31 cellular contexts compared by ENCODE assay signal in the genomic region with DNA sequence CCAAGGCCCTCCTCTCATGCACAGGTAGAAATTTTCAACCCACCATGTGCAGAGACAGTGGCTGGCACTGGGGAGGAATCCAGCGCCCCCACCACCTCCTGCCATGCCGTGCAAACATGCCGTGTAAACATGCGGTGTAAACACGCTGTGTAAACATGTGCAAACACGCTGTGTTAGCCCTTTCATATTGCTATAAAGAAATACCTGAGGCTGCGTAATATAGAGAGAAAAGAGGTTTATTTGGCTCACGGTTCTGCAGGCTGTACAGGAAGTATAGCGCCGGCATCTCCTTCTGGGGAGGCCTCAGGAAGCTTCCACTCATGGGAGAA.
"Had no signal": no experiment of that assay in that cellular context is flagged by ENCODE, and none has a peak within 500 bp of the region (broad histone marks: within the 10 kb centered on the region; RNA-seq: fewer than 3 reads in every experiment).

No MANE protein-coding gene starts in this region.

- FAIRE-seq: colon had no signal

- H3K9me3 ChIP-seq: adrenal gland, body of pancreas, esophagus muscularis mucosa, gastrocnemius medialis had no signal

- H3K4me3 ChIP-seq: adrenal gland, body of pancreas, esophagus muscularis mucosa, gastrocnemius medialis had no signal

- H3K9me3 Mint-ChIP-seq: activated CD4-positive, alpha-beta memory T cell treated with anti-CD3 and anti-CD28 coated beads for 36 hours; activated naive CD4-positive, alpha-beta T cell treated with anti-CD3 and anti-CD28 coated beads, Interleukin-2, amount 50 U/mL, for 24 hours; activated naive CD8-positive, alpha-beta T cell treated with anti-CD3 and anti-CD28 coated beads for 36 hours; activated naive CD8-positive, alpha-beta T cell treated with anti-CD3 and anti-CD28 coated beads, Interleukin-2, amount 50 U/mL, for 24 hours; activated T-helper 1 cell treated with anti-CD3 and anti-CD28 coated beads, Interleukin-12 subunit alpha, Interleukin-12 subunit beta, Interleukin-2, Interleukin-4 antibody, amounts not matched to agents 30 ng/mL and 10 ng/mL and 1 ng/mL, durations not matched to agents 14 hours and 24 hours and 36 hours; activated T-helper 2 cell treated with anti-CD3 and anti-CD28 coated beads, Interferon-gamma antibody, Interleukin-2, Interleukin-4, amounts not matched to agents 10 μg/mL and 5 μg/mL and 100 μg/mL, durations not matched to agents 14 hours and 24 hours and 36 hours had no signal

- H3K4me1 ChIP-seq: adrenal gland, body of pancreas, esophagus muscularis mucosa, foreskin keratinocyte, gastrocnemius medialis had no signal

- H3K36me3 Mint-ChIP-seq: activated CD4-positive, alpha-beta memory T cell treated with anti-CD3 and anti-CD28 coated beads for 36 hours; activated CD8-positive, alpha-beta memory T cell treated with anti-CD3 and anti-CD28 coated beads, Interleukin-2, amount 10 ng/mL, durations not matched to agents 7 days and 5 days; activated naive CD4-positive, alpha-beta T cell treated with anti-CD3 and anti-CD28 coated beads, Interleukin-2, amount 50 U/mL, for 24 hours; activated naive CD8-positive, alpha-beta T cell treated with anti-CD3 and anti-CD28 coated beads for 36 hours had no signal

- ATAC-seq: activated CD4-positive, alpha-beta T cell treated with anti-CD3 and anti-CD28 coated beads for 36 hours; activated CD8-positive, alpha-beta memory T cell treated with anti-CD3 and anti-CD28 coated beads, Interleukin-2, amount 10 ng/mL, durations not matched to agents 7 days and 5 days; activated CD8-positive, alpha-beta T cell treated with anti-CD3 and anti-CD28 coated beads, Interleukin-2, amount 10 ng/mL, durations not matched to agents 7 days and 5 days; activated naive CD8-positive, alpha-beta T cell treated with anti-CD3 and anti-CD28 coated beads, Interleukin-2, amount 50 U/mL, for 24 hours; body of pancreas; effector memory CD8-positive, alpha-beta T cell; foreskin keratinocyte; gastrocnemius medialis had no signal

- H3K36me3 ChIP-seq: adrenal gland, esophagus muscularis mucosa, gastrocnemius medialis had no signal

- H3K27me3 Mint-ChIP-seq: activated CD4-positive, alpha-beta memory T cell treated with anti-CD3 and anti-CD28 coated beads for 36 hours; activated CD4-positive, alpha-beta T cell treated with anti-CD3 and anti-CD28 coated beads for 36 hours; activated CD8-positive, alpha-beta memory T cell treated with anti-CD3 and anti-CD28 coated beads, Interleukin-2, amount 10 ng/mL, durations not matched to agents 7 days and 5 days; activated naive CD4-positive, alpha-beta T cell treated with anti-CD3 and anti-CD28 coated beads, Interleukin-2, amount 50 U/mL, for 24 hours; activated naive CD8-positive, alpha-beta T cell treated with anti-CD3 and anti-CD28 coated beads for 36 hours; activated naive CD8-positive, alpha-beta T cell treated with anti-CD3 and anti-CD28 coated beads, Interleukin-2, amount 50 U/mL, for 24 hours had no signal

- H3K27ac Mint-ChIP-seq: activated CD4-positive, alpha-beta memory T cell treated with anti-CD3 and anti-CD28 coated beads for 36 hours; activated CD4-positive, alpha-beta T cell treated with anti-CD3 and anti-CD28 coated beads for 36 hours; activated CD8-positive, alpha-beta memory T cell treated with anti-CD3 and anti-CD28 coated beads, Interleukin-2, amount 10 ng/mL, durations not matched to agents 7 days and 5 days; activated CD8-positive, alpha-beta T cell treated with anti-CD3 and anti-CD28 coated beads, Interleukin-2, amount 10 ng/mL, durations not matched to agents 7 days and 5 days; activated naive CD4-positive, alpha-beta T cell treated with anti-CD3 and anti-CD28 coated beads for 36 hours; activated naive CD4-positive, alpha-beta T cell treated with anti-CD3 and anti-CD28 coated beads, Interleukin-2, amount 50 U/mL, for 24 hours; activated naive CD8-positive, alpha-beta T cell treated with anti-CD3 and anti-CD28 coated beads for 36 hours; activated naive CD8-positive, alpha-beta T cell treated with anti-CD3 and anti-CD28 coated beads, Interleukin-2, amount 50 U/mL, for 24 hours; activated T-helper 1 cell treated with anti-CD3 and anti-CD28 coated beads, Interleukin-12 subunit alpha, Interleukin-12 subunit beta, Interleukin-2, Interleukin-4 antibody, amounts not matched to agents 30 ng/mL and 10 ng/mL and 1 ng/mL, durations not matched to agents 14 hours and 24 hours and 36 hours; activated T-helper 2 cell treated with anti-CD3 and anti-CD28 coated beads, Interferon-gamma antibody, Interleukin-2, Interleukin-4, amounts not matched to agents 10 μg/mL and 5 μg/mL and 100 μg/mL, durations not matched to agents 14 hours and 24 hours and 36 hours; effector memory CD8-positive, alpha-beta T cell had no signal

- DNase-seq: activated CD4-positive, alpha-beta memory T cell treated with anti-CD3 and anti-CD28 coated beads for 36 hours; activated CD4-positive, alpha-beta T cell treated with anti-CD3 and anti-CD28 coated beads for 36 hours; activated CD4-positive, CD25-positive, alpha-beta regulatory T cell; activated CD4-positive, CD25-positive, alpha-beta regulatory T cell treated with anti-CD3 and anti-CD28 coated beads, Interleukin-2, amount 50 U/mL, for 72 hours; activated CD8-positive, alpha-beta memory T cell treated with anti-CD3 and anti-CD28 coated beads, Interleukin-2, amount 10 ng/mL, durations not matched to agents 7 days and 5 days; activated CD8-positive, alpha-beta memory T cell treated with anti-CD3 and anti-CD28 coated beads, Interleukin-2, amount 50 U/mL, for 4 hours; activated CD8-positive, alpha-beta T cell treated with anti-CD3 and anti-CD28 coated beads, Interleukin-2, amount 10 ng/mL, durations not matched to agents 7 days and 5 days; activated effector memory CD4-positive, alpha-beta T cell treated with anti-CD3 and anti-CD28 coated beads, Interleukin-2, amount 50 U/mL, for 16 hours; activated naive CD4-positive, alpha-beta T cell treated with anti-CD3 and anti-CD28 coated beads for 36 hours; activated naive CD8-positive, alpha-beta T cell treated with anti-CD3 and anti-CD28 coated beads for 36 hours; activated naive CD8-positive, alpha-beta T cell treated with anti-CD3 and anti-CD28 coated beads, Interleukin-2, amount 50 U/mL, for 24 hours; activated T-cell treated with anti-CD3 and anti-CD28 coated beads, Interleukin-2, amount 50 U/mL, for 1 hour; activated T-cell treated with anti-CD3 and anti-CD28 coated beads, Interleukin-2, amount 50 U/mL, for 48 hours; adrenal gland; amygdala; body of pancreas; caudate nucleus; cortex of kidney; dermis blood vessel endothelial cell; effector CD4-positive, alpha-beta T cell; effector memory CD8-positive, alpha-beta T cell; erythroblast; foreskin keratinocyte; gastrocnemius medialis; glutamatergic neuron; T-helper 2 cell had no signal

- H3K4me3 Mint-ChIP-seq: activated CD4-positive, alpha-beta memory T cell treated with anti-CD3 and anti-CD28 coated beads for 36 hours; activated CD4-positive, alpha-beta T cell treated with anti-CD3 and anti-CD28 coated beads for 36 hours; activated CD8-positive, alpha-beta memory T cell treated with anti-CD3 and anti-CD28 coated beads, Interleukin-2, amount 10 ng/mL, durations not matched to agents 7 days and 5 days; activated CD8-positive, alpha-beta T cell treated with anti-CD3 and anti-CD28 coated beads, Interleukin-2, amount 10 ng/mL, durations not matched to agents 7 days and 5 days; activated naive CD4-positive, alpha-beta T cell treated with anti-CD3 and anti-CD28 coated beads for 36 hours; activated naive CD4-positive, alpha-beta T cell treated with anti-CD3 and anti-CD28 coated beads, Interleukin-2, amount 50 U/mL, for 24 hours; activated naive CD8-positive, alpha-beta T cell treated with anti-CD3 and anti-CD28 coated beads for 36 hours; activated naive CD8-positive, alpha-beta T cell treated with anti-CD3 and anti-CD28 coated beads, Interleukin-2, amount 50 U/mL, for 24 hours; activated T-helper 1 cell treated with anti-CD3 and anti-CD28 coated beads, Interleukin-12 subunit alpha, Interleukin-12 subunit beta, Interleukin-2, Interleukin-4 antibody, amounts not matched to agents 30 ng/mL and 10 ng/mL and 1 ng/mL, durations not matched to agents 14 hours and 24 hours and 36 hours; effector memory CD8-positive, alpha-beta T cell had no signal

- H3K4me1 Mint-ChIP-seq: activated CD4-positive, alpha-beta T cell treated with anti-CD3 and anti-CD28 coated beads for 36 hours; activated CD8-positive, alpha-beta memory T cell treated with anti-CD3 and anti-CD28 coated beads, Interleukin-2, amount 10 ng/mL, durations not matched to agents 7 days and 5 days; activated naive CD4-positive, alpha-beta T cell treated with anti-CD3 and anti-CD28 coated beads, Interleukin-2, amount 50 U/mL, for 24 hours; activated naive CD8-positive, alpha-beta T cell treated with anti-CD3 and anti-CD28 coated beads for 36 hours; activated naive CD8-positive, alpha-beta T cell treated with anti-CD3 and anti-CD28 coated beads, Interleukin-2, amount 50 U/mL, for 24 hours had no signal

- H3K27ac ChIP-seq: adrenal gland, body of pancreas, esophagus muscularis mucosa, foreskin keratinocyte, gastrocnemius medialis had no signal

- H3K27me3 ChIP-seq: adrenal gland, body of pancreas, gastrocnemius medialis had no signal
